ENCODE assay signal across 1 cellular context in the genomic region with DNA sequence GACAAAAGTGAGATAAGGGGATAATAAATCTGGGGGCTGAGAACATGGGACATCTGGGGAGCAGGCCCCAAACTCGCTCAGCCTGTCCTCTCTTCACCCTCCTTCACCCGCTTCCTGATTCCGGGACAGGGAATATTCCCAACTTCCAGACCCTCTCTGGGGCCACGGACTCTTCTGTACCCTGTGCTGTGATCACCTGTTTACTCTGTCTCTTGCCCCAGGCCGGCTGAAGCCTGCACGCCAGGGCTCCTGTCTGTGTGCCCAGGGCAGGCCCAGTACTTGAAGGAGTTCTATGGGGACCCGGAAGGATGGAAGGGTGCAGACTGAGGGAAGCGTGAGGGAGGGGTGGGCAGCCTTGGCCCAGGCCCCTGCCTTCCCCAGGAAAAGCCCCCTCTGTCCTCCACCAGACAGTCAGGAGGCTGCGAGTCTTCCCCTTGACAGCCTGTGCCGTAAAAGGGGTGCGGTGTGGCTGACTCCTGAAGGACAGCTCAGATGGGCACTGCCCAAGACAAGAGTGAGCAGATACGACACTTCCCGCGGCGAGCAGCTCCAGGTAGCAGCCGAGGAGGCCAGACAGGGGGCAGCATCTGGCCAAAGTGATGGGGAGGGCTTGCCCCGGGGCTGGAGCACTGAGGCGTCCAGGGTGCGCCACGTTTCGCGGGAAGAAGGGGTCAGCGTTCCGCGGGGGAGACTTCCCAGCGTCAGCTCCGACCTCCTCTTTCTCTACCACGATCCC.
TF ChIP-seq lines count a peak whose summit lies in the region.

No MANE protein-coding gene starts in this region.

TF ChIP-seq in HCT116, 20 proteins besides CTCF, POLR2A, EP300 and RAD21:
- TF ChIP-seq ZFX (IDR thresholded peaks at IDR 0.05) (no peak), POLR2AphosphoS5 (IDR thresholded peaks at IDR 0.05; ENCODE audit: low read depth, low read length) (no peak), YY1 (IDR thresholded peaks at IDR 0.05; ENCODE audit: extremely low read depth, insufficient replicate concordance, low read depth, low read length) (no peak), SP1 (IDR thresholded peaks at IDR 0.05; ENCODE audit: low read depth) (no peak), EZH2phosphoT487 (IDR thresholded peaks at IDR 0.05; ENCODE audit: borderline replicate concordance) (no peak), CEBPB (IDR thresholded peaks at IDR 0.05; ENCODE audit: low read depth) (no peak), EZH2 (IDR thresholded peaks at IDR 0.05) (no peak), ELF1 (IDR thresholded peaks at IDR 0.05; ENCODE audit: borderline replicate concordance, low read depth) (no peak), JUND (IDR thresholded peaks at IDR 0.05) (no peak), CBX3 (IDR thresholded peaks at IDR 0.05; ENCODE audit: low read depth) (no peak), ZNF274 (IDR thresholded peaks at IDR 0.05; ENCODE audit: low read depth, low read length) (no peak), EGR1 (IDR thresholded peaks at IDR 0.05; ENCODE audit: low read depth) (no peak), FOSL1 (IDR thresholded peaks at IDR 0.05; ENCODE audit: low read depth) (no peak), SIN3A (IDR thresholded peaks at IDR 0.05; ENCODE audit: low read depth) (no peak), SRF (IDR thresholded peaks at IDR 0.05; ENCODE audit: low read depth) (no peak), TCF7L2 (IDR thresholded peaks at IDR 0.05; ENCODE audit: borderline replicate concordance, extremely low read depth, insufficient read depth, insufficient read length) (no peak)
- TF ChIP-seq, protein P1, sequence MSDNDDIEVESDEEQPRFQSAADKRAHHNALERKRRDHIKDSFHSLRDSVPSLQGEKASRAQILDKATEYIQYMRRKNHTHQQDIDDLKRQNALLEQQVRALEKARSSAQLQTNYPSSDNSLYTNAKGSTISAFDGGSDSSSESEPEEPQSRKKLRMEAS (IDR thresholded peaks at IDR 0.05) = no peak
- TF ChIP-seq, protein P2, sequence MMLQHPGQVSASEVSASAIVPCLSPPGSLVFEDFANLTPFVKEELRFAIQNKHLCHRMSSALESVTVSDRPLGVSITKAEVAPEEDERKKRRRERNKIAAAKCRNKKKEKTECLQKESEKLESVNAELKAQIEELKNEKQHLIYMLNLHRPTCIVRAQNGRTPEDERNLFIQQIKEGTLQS (IDR thresholded peaks at IDR 0.05) = no peak
- TF ChIP-seq, protein P3, sequence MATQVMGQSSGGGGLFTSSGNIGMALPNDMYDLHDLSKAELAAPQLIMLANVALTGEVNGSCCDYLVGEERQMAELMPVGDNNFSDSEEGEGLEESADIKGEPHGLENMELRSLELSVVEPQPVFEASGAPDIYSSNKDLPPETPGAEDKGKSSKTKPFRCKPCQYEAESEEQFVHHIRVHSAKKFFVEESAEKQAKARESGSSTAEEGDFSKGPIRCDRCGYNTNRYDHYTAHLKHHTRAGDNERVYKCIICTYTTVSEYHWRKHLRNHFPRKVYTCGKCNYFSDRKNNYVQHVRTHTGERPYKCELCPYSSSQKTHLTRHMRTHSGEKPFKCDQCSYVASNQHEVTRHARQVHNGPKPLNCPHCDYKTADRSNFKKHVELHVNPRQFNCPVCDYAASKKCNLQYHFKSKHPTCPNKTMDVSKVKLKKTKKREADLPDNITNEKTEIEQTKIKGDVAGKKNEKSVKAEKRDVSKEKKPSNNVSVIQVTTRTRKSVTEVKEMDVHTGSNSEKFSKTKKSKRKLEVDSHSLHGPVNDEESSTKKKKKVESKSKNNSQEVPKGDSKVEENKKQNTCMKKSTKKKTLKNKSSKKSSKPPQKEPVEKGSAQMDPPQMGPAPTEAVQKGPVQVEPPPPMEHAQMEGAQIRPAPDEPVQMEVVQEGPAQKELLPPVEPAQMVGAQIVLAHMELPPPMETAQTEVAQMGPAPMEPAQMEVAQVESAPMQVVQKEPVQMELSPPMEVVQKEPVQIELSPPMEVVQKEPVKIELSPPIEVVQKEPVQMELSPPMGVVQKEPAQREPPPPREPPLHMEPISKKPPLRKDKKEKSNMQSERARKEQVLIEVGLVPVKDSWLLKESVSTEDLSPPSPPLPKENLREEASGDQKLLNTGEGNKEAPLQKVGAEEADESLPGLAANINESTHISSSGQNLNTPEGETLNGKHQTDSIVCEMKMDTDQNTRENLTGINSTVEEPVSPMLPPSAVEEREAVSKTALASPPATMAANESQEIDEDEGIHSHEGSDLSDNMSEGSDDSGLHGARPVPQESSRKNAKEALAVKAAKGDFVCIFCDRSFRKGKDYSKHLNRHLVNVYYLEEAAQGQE (IDR thresholded peaks at IDR 0.05; ENCODE audit: low read depth) = no peak
- TF ChIP-seq, protein P4, sequence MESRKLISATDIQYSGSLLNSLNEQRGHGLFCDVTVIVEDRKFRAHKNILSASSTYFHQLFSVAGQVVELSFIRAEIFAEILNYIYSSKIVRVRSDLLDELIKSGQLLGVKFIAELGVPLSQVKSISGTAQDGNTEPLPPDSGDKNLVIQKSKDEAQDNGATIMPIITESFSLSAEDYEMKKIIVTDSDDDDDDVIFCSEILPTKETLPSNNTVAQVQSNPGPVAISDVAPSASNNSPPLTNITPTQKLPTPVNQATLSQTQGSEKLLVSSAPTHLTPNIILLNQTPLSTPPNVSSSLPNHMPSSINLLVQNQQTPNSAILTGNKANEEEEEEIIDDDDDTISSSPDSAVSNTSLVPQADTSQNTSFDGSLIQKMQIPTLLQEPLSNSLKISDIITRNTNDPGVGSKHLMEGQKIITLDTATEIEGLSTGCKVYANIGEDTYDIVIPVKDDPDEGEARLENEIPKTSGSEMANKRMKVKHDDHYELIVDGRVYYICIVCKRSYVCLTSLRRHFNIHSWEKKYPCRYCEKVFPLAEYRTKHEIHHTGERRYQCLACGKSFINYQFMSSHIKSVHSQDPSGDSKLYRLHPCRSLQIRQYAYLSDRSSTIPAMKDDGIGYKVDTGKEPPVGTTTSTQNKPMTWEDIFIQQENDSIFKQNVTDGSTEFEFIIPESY (IDR thresholded peaks at IDR 0.05; ENCODE audit: extremely low read depth, insufficient replicate concordance, low read length) = no peak
